ENCODE assay signal across 13 cellular contexts in genomic region chr17:29124931-29125270, GRCh38. TPM values are rescaled to one million over a fixed set of nuclear protein-coding genes. Genes with fewer than 3 reads are reported as not detected.
DNase-seq lines count a peak whose midpoint lies in the region; ATAC-seq and TF ChIP-seq lines count a peak whose summit lies in the region.
"Had no signal": no experiment of that assay in that cellular context is flagged by ENCODE, and none has a peak within 500 bp of the region (broad histone marks: within the 10 kb centered on the region; RNA-seq: fewer than 3 reads in every experiment).

No MANE protein-coding gene starts in this region.

- no peaks in the 10 kb centered on the region for H3K79me2 ChIP-seq in mesendoderm (ENCODE audit: control insufficient read depth, insufficient read depth, low read length)

- peak overlapping the region in 1 of 2 donors; percentile 38 for H3K9ac ChIP-seq in colonic mucosa (ENCODE audit: low read depth in 2 of 2, low read length in 2 of 2)
- H3K9ac ChIP-seq in mesendoderm (ENCODE audit: low read length): no peak overlapping the region

- TF ChIP-seq CTCF in C4-2B (conservative IDR thresholded peaks at IDR 0.05) (no peak), colonic mucosa (IDR thresholded peaks at IDR 0.05) (no peak)

- no peak overlapping the region for H3K4me3 ChIP-seq in colonic mucosa
- no peak overlapping the region for H3K4me3 ChIP-seq in mesendoderm (ENCODE audit: low read length)
- H3K4me3 ChIP-seq: ascending aorta had no signal

- H3K4me1 ChIP-seq in colonic mucosa (peaks cover 11% of the 10 kb centered on the region), mesendoderm (ENCODE audit: control insufficient read depth, low read depth, low read length) (no peaks in the 10 kb centered on the region)

- H3K27me3 ChIP-seq in colonic mucosa (no peaks in the 10 kb centered on the region), mesendoderm (ENCODE audit: insufficient read depth, low read length, poor library complexity) (no peaks in the 10 kb centered on the region)
- H3K27me3 ChIP-seq: ascending aorta had no signal

- no peak overlapping the region for H4K8ac ChIP-seq in mesendoderm (ENCODE audit: low read depth, low read length)

- H4K5ac ChIP-seq in mesendoderm (ENCODE audit: low read length): no peak overlapping the region

- no peak overlapping the region for H2AK5ac ChIP-seq in mesendoderm (ENCODE audit: low read length)

- H2BK15ac ChIP-seq in mesendoderm (replicated peaks; ENCODE audit: low read depth): no peak overlapping the region

- H3K4ac ChIP-seq in mesendoderm (ENCODE audit: low read depth, low read length): no peak overlapping the region

- H3K4me2 ChIP-seq in mesendoderm (ENCODE audit: low read length): no peak overlapping the region

- no peaks in the 10 kb centered on the region for H3K79me1 ChIP-seq in mesendoderm (ENCODE audit: low read length)

- no peak overlapping the region for H3K56ac ChIP-seq in mesendoderm (ENCODE audit: low read length)

- no peak overlapping the region for H3K23ac ChIP-seq in mesendoderm (ENCODE audit: low read length)

- in situ Hi-C loops in G401 (cut with HindIII; ENCODE audit: low sequenced_read_pairs): no loop called here

- no peak for ATAC-seq in HG02798 (IDR thresholded peaks at IDR 0.05; ENCODE audit: poor library complexity, unreplicated experiment)
- no peak for ATAC-seq in HG03439 (IDR thresholded peaks at IDR 0.05; ENCODE audit: unreplicated experiment)

- H3K9me3 ChIP-seq in colonic mucosa: no peaks in the 10 kb centered on the region
- H3K9me3 ChIP-seq: ascending aorta had no signal

- no peak overlapping the region for H2BK120ac ChIP-seq in mesendoderm (ENCODE audit: low read depth, low read length)

- peak overlapping the region; percentile 17 for H3K27ac ChIP-seq in C4-2B
- H3K27ac ChIP-seq in colonic mucosa: peak overlapping the region; percentile 22
- H3K27ac ChIP-seq in mesendoderm (ENCODE audit: low read depth, low read length): no peak overlapping the region

- H2BK5ac ChIP-seq in mesendoderm (ENCODE audit: low read length): no peak overlapping the region

- no CpG with 5 or more reads among the region's 5 CpGs for WGBS in mesendoderm (ENCODE audit: extremely low coverage, insufficient coverage, low lambda C conversion rate)

- intact Hi-C loops in colonic mucosa (cut with DNase I): no loop called here

- H3K18ac ChIP-seq in mesendoderm (ENCODE audit: low read length): no peak overlapping the region

- peaks cover 8% of the 10 kb centered on the region for H3K36me3 ChIP-seq in colonic mucosa
- no peaks in the 10 kb centered on the region for H3K36me3 ChIP-seq in mesendoderm (ENCODE audit: control insufficient read depth, insufficient read depth, low read length)

- DNase-seq in HUDEP-2 (lab: John Stamatoyannopoulos, UW; ENCODE audit: unreplicated experiment in 76 of 76) (peak; percentile 36 to 96 (median 89)), colonic mucosa (peak; percentile 86), mucosa of gallbladder (ENCODE audit: low spot score) (peak; percentile 90), G401 (ENCODE audit: low spot score) (no peak), mesendoderm (no peak)
- DNase-seq: activated CD8-positive, alpha-beta memory T cell treated with anti-CD3 and anti-CD28 coated beads, Interleukin-2, amount 50 U/mL, for 4 hours; CD4-positive, CD25-positive, alpha-beta regulatory T cell; naive thymus-derived CD4-positive, alpha-beta T cell; NCI-H2029 had no signal

RNA-seq across cellular contexts. Expression of gene MYO18A, which starts 55.3 kb away (rescaled TPM):
- total RNA-seq in colonic mucosa: 100 to 1,000 TPM in 1 of 2 donors, 10 to 100 TPM in 1; 63.3 to 112 TPM
- total RNA-seq in mucosa of gallbladder: 198 TPM
- total RNA-seq in G401 (2014; rRNA removed; shearing (Covaris generic)): 26.0 and 42.1 TPM in 2 replicates
- polyA plus RNA-seq in mesendoderm (2013, experiment 1 of 2): 12.7 TPM
- polyA plus RNA-seq in mesendoderm (2013, experiment 2 of 2): 11.4 TPM

Comparison
In these comparisons a context has a peak if more than half of its experiments do, and no peak if none do; other contexts are left out.
1. DNase-seq: peak in HUDEP-2 (76 of 76), colonic mucosa (single experiment) and mucosa of gallbladder (single experiment); none in G401 (single experiment) and mesendoderm (single experiment).